In the genomic region with DNA sequence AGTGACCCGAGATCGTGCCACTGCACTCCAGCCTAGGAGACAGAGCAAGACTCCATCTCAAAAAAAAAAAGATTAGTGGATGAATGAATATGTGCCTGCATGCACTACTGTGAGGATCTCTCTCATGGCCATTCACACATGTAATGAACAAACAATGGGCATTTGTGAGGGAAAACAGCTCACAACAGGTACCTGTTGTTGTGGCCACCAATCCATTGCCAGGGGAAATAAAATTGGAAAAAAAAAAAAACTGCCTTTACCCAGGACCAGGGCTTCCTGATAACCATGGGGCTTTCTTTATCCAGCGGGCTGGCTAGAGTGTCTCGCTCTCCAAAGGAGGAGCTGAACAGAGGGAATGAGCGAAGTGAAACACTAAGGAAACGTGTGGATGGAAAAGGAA, we compare ENCODE assay signal across 15 cellular contexts. TPM values are rescaled to one million over a fixed set of nuclear protein-coding genes. Genes with fewer than 3 reads are reported as not detected.
DNase-seq lines count a peak whose midpoint lies in the region; ATAC-seq and TF ChIP-seq lines count a peak whose summit lies in the region.
"Had no signal": no experiment of that assay in that cellular context is flagged by ENCODE, and none has a peak within 500 bp of the region (broad histone marks: within the 10 kb centered on the region; RNA-seq: fewer than 3 reads in every experiment).

No MANE protein-coding gene starts in this region.

- TF ChIP-seq CTCF in right atrium auricular region (IDR thresholded peaks at IDR 0.05) (no peak), brain (conservative IDR thresholded peaks at IDR 0.05) (no peak)

- WGBS in right cardiac atrium = 93% methylated on average over 6 of the region's 6 CpGs

- no peaks in the 10 kb centered on the region for H3K36me3 ChIP-seq in right atrium auricular region

- H3K36me3 Mint-ChIP-seq in brain = peaks cover 41% of the 10 kb centered on the region
- H3K36me3 Mint-ChIP-seq: CD14-positive monocyte; CD8-positive, alpha-beta T cell had no signal

- H3K27ac ChIP-seq in right atrium auricular region (no peak overlapping the region), right cardiac atrium (ENCODE audit: low read length) (no peak overlapping the region), layer of hippocampus (ENCODE audit: low read depth, low read length) (peak overlapping the region; percentile 67), temporal lobe (ENCODE audit: low read depth, low read length) (peak overlapping the region; percentile 89)
- H3K27ac ChIP-seq: 22Rv1 had no signal

- peak overlapping the region in 3 of 5 experiments; percentile 6 to 46 (median 29) for H3K4me3 Mint-ChIP-seq in brain
- H3K4me3 Mint-ChIP-seq: CD14-positive monocyte; CD8-positive, alpha-beta T cell; HFFc6 had no signal

- no peaks in the 10 kb centered on the region for H3K9me3 Mint-ChIP-seq in brain
- H3K9me3 Mint-ChIP-seq: CD8-positive, alpha-beta T cell; HFFc6 had no signal

- H3K27me3 ChIP-seq in right atrium auricular region (no peaks in the 10 kb centered on the region), right cardiac atrium (ENCODE audit: control insufficient read depth, insufficient read depth) (no peaks in the 10 kb centered on the region), layer of hippocampus (ENCODE audit: control insufficient read depth, insufficient read depth, low read length) (no peaks in the 10 kb centered on the region)

- H3K27ac Mint-ChIP-seq in brain = peak overlapping the region in 3 of 5 experiments; percentile 29 to 83 (median 59)
- H3K27ac Mint-ChIP-seq: CD8-positive, alpha-beta T cell; HFFc6 had no signal

- intact Hi-C loops in right cardiac atrium (cut with DNase I) (no loop called here), left colon (cut with DNase I, micrococcal nuclease) (no loop called here)

- no peaks in the 10 kb centered on the region for H3K9me3 ChIP-seq in right atrium auricular region
- no peaks in the 10 kb centered on the region for H3K9me3 ChIP-seq in right cardiac atrium (ENCODE audit: control insufficient read depth, low read length)
- H3K9me3 ChIP-seq: Caco-2 had no signal

- H3K4me3 ChIP-seq in right atrium auricular region = no peak overlapping the region
- H3K4me3 ChIP-seq in right cardiac atrium (ENCODE audit: low read length) = no peak overlapping the region

- H3K27me3 Mint-ChIP-seq in brain = peaks cover 3% of the 10 kb centered on the region

- DNase-seq in right atrium auricular region (ENCODE audit: low spot score) (peak; percentile 9), right cardiac atrium (no peak), D341Med (ENCODE audit: low spot score) (no peak), left colon (no peak)
- DNase-seq: Caco-2, DMS 273 treated with DMSO at 0.1 percent for 48 hours, HFFc6 had no signal

- H3K4me1 ChIP-seq in right atrium auricular region (no peaks in the 10 kb centered on the region), right cardiac atrium (ENCODE audit: control insufficient read depth, insufficient read depth, low read length) (peaks cover 3% of the 10 kb centered on the region)
- H3K4me1 ChIP-seq: Caco-2 had no signal

- ATAC-seq in right cardiac atrium (no peak), HG03432 (IDR thresholded peaks at IDR 0.05; ENCODE audit: unreplicated experiment) (no peak), left colon (no peak)
- ATAC-seq: CD8-positive, alpha-beta T cell; HepG2 had no signal

- peaks cover 96% of the 10 kb centered on the region for H3K4me1 Mint-ChIP-seq in brain
- H3K4me1 Mint-ChIP-seq: CD14-positive monocyte had no signal

RNA-seq across cellular contexts. Expression of a gene that starts 7.4 kb away (rescaled TPM):
- total RNA-seq in right atrium auricular region (10 to 100 TPM in 1 of 2 donors, 1 to 10 TPM in 1; 9.7 to 14.0 TPM), right cardiac atrium (10 to 100 TPM; 11.6 to 14.2 (median 12.0) TPM), temporal lobe (271 TPM), left colon (1 to 10 TPM in 1 of 2 donors, under 1 TPM in 1; 0.98 to 3.2 TPM)
- polyA plus RNA-seq in right cardiac atrium (6.0 TPM), brain (ENCODE audit: insufficient read depth, low read depth, low replicate concordance) (188 TPM)
- total RNA-seq: HepG2 had no signal
- polyA plus RNA-seq: HepG2 had no signal

Comparison
In these comparisons a context has a peak if more than half of its experiments do, and no peak if none do; other contexts are left out.
1. H3K27ac ChIP-seq: peak in layer of hippocampus (single experiment) and temporal lobe (single experiment); none in right atrium auricular region (0 of 2) and right cardiac atrium (single experiment).
2. RNA of a gene that starts 7.4 kb away (total RNA-seq): 271 TPM in temporal lobe (single experiment); 9.7 to 14.0 TPM in right atrium auricular region, 11.6 to 14.2 TPM in right cardiac atrium and 0.98 to 3.2 TPM in left colon; every median in the first group is over 10 times any median in the second.